Comparison of ENCODE assay signal across 8 cellular contexts in the genomic region with DNA sequence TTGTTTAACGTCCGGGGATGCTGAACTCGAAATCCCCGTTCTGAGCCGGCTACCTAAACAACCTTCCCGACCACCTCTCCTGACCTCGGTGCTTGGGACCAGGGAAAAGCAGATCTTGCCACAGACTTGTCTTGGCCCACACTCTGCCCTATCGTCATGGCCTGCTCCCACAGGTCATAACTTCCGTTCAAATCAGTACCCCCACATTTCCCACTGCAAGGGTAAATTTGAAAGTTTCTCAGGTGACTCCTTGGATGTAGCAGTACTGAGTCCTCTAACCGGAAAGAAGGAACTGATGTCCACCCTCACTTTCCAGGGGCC. TPM values are rescaled to one million over a fixed set of nuclear protein-coding genes. Genes with fewer than 3 reads are reported as not detected.
DNase-seq lines count a peak whose midpoint lies in the region; ATAC-seq, FAIRE-seq and TF ChIP-seq lines count a peak whose summit lies in the region.

No MANE protein-coding gene starts in this region.

- no peak overlapping the region for H2BK12ac ChIP-seq in H1 (ENCODE audit: low read depth, low read length)

- peak overlapping the region; percentile 62 for H3K4me3 ChIP-seq in Karpas-422 (ENCODE audit: low read length)
- H3K4me3 ChIP-seq in H1 (ENCODE audit: extremely low read depth in 1 of 4, insufficient read depth in 2 of 4, low read depth in 3 of 4, low read length in 4 of 4) = peak overlapping the region; percentile 34 to 56 (median 52)

- peak overlapping the region; percentile 39; the same call in 1 of the 2 replicates for H3K18ac ChIP-seq in H1 (ENCODE audit: extremely low read depth, low read length)

- H3K79me1 ChIP-seq in H1 (ENCODE audit: low read depth, low read length) = no peaks in the 10 kb centered on the region

- H2AK5ac ChIP-seq in H1 (ENCODE audit: low read depth, low read length) = no peak overlapping the region

- no peak overlapping the region for H4K8ac ChIP-seq in H1 (ENCODE audit: extremely low read depth, insufficient read depth, low read length)

- peak overlapping the region; percentile 80 for H3K4me2 ChIP-seq in Karpas-422 (ENCODE audit: low read depth, low read length, poor library complexity, severe bottlenecking)
- peak overlapping the region; percentile 89 to 91 for H3K4me2 ChIP-seq in H1 (ENCODE audit: insufficient read depth in 1 of 2, low read depth in 2 of 2, low read length in 2 of 2)

- H3K23me2 ChIP-seq in H1 (ENCODE audit: low read depth, low read length) = peaks cover 4% of the 10 kb centered on the region; the same call in 1 of the 2 replicates

- 19% methylated on average over 10 of the region's 10 CpGs; no CpG with 5 or more reads in 1 of the 2 experiments for whole genome bisulfite sequencing in H1 (ENCODE audit: extremely low coverage in 1 of 2, insufficient coverage in 1 of 2, insufficient read length in 1 of 2, insufficient replicate concordance in 2 of 2, low coverage in 1 of 2, low lambda C conversion rate in 2 of 2, missing lambda C conversion rate in 1 of 2), 2 experiments

- FAIRE-seq in H1 (lab: Jason Lieb, UNC) = no peak

- peak overlapping the region; percentile 48 for H3K14ac ChIP-seq in H1 (ENCODE audit: insufficient read length)

- no peaks in the 10 kb centered on the region for H3K9me2 ChIP-seq in Karpas-422 (replicated peaks; ENCODE audit: insufficient read depth, low read length)

- ATAC-seq in GM19395 (IDR thresholded peaks at IDR 0.05; ENCODE audit: unreplicated experiment) (peak; percentile 31), omental fat pad (ENCODE audit: low FRiP score) (peak; percentile 28), left lobe of liver (no peak)

- H3K36me3 ChIP-seq in Karpas-422 (ENCODE audit: insufficient read depth, low read length) (peaks cover 22% of the 10 kb centered on the region), H1 (ENCODE audit: control insufficient read depth in 2 of 4, insufficient read depth in 4 of 4, low read length in 3 of 4) (peaks cover 20 to 48% (median 33%) of the 10 kb centered on the region in 4 experiments)

- H3K9ac ChIP-seq in Karpas-422 (ENCODE audit: low read length) (peak overlapping the region; percentile 67), H1 (replicated peaks in 1 of 4; ENCODE audit: extremely low read depth in 1 of 4, low read depth in 3 of 4, low read length in 3 of 4) (peak overlapping the region; percentile 2 to 72 (median 40); a peak in 6 of 7 replicates)

- H3K27me3 ChIP-seq in Karpas-422 (ENCODE audit: low read length) (no peaks in the 10 kb centered on the region), H1 (replicated peaks in 1 of 4; ENCODE audit: control insufficient read depth in 3 of 4, extremely low read depth in 1 of 4, insufficient read depth in 3 of 4, low read length in 3 of 4) (no peaks in the 10 kb centered on the region; a peak in 1 of 7 replicates)

- H3K27ac ChIP-seq in Karpas-422 (ENCODE audit: low read length) = peak overlapping the region; percentile 82
- H3K27ac ChIP-seq in H1 (ENCODE audit: low read depth, low read length) = peak overlapping the region; percentile 77

- no peak overlapping the region for H3K56ac ChIP-seq in H1 (replicated peaks; ENCODE audit: insufficient read length, low read depth, low read length)

- H3K23ac ChIP-seq in H1 (ENCODE audit: insufficient read length) = no peak overlapping the region

- no peak for TF ChIP-seq POLR2A in H1 (IDR thresholded peaks at IDR 0.05; ENCODE audit: control extremely low read depth in 1 of 2, low read depth in 2 of 2, low read length in 2 of 2)

- peaks cover 30% of the 10 kb centered on the region for H3K4me1 ChIP-seq in Karpas-422 (ENCODE audit: low read length)
- peaks cover 0 to 7% (median 3%) of the 10 kb centered on the region in 4 experiments; a peak in 5 of 7 replicates for H3K4me1 ChIP-seq in H1 (replicated peaks in 1 of 4; ENCODE audit: control insufficient read depth in 3 of 4, insufficient read depth in 4 of 4, low read length in 3 of 4)

- DNase-seq in Karpas-422 (no peak), H1 (ENCODE audit: low read depth in 1 of 2, low spot score in 2 of 2) (no peak), omental fat pad (ENCODE audit: low spot score) (no peak), HPDE6-E6E7 (ENCODE audit: extremely low spot score) (no peak), NCI-H82 treated with DMSO at 0.1 percent for 48 hours (lab: John Stamatoyannopoulos, UW; ENCODE audit: unreplicated experiment) (no peak), left lobe of liver (ENCODE audit: low spot score) (no peak), medulla oblongata (ENCODE audit: extremely low spot score) (no peak)

- TF ChIP-seq CTCF in H1 (IDR thresholded peaks at IDR 0.05; ENCODE audit: control extremely low read depth in 1 of 3, insufficient read depth in 1 of 3, low read depth in 1 of 3, low read length in 3 of 3) (no peak), omental fat pad (IDR thresholded peaks at IDR 0.05) (no peak)

- H2BK15ac ChIP-seq in H1 (ENCODE audit: low read length) = no peak overlapping the region

- H3K9me3 ChIP-seq in Karpas-422 (ENCODE audit: low read length) (no peaks in the 10 kb centered on the region), H1 (ENCODE audit: insufficient read depth in 2 of 2, low read depth in 1 of 2, low read length in 1 of 2) (no peaks in the 10 kb centered on the region)

- H4K20me1 ChIP-seq in Karpas-422 (ENCODE audit: insufficient read depth, low read depth, low read length) (no peaks in the 10 kb centered on the region), H1 (replicated peaks in 1 of 2; ENCODE audit: control insufficient read depth in 1 of 2, insufficient read depth in 2 of 2, low read length in 2 of 2) (no peaks in the 10 kb centered on the region)

- no peak overlapping the region for H2BK120ac ChIP-seq in H1 (replicated peaks; ENCODE audit: low read depth, low read length)

- H4K91ac ChIP-seq in H1 (replicated peaks; ENCODE audit: insufficient read length, low read length) = no peak overlapping the region

- peak overlapping the region; percentile 97 for H3K4ac ChIP-seq in H1 (replicated peaks; ENCODE audit: insufficient read length, low read depth, low read length)

- CTCF ChIA-PET in H1 (lab: Charles Lee; ENCODE audit: partially characterized antibody) = interaction anchor here (0.6 to 5.0 kb wide), 10 partner anchors 11 to 1031 kb away, joined by 3 to 40 read pairs (median 3); no protein-coding TSS in a partner anchor

- peaks cover 40% of the 10 kb centered on the region for H3K79me2 ChIP-seq in Karpas-422 (ENCODE audit: low read length)
- H3K79me2 ChIP-seq in H1 (ENCODE audit: control insufficient read depth in 1 of 2, insufficient read depth in 2 of 2, low read length in 2 of 2) = peaks cover 0 to 18% of the 10 kb centered on the region in 2 experiments; a peak in 2 of 4 replicates

- TF ChIP-seq RAD21 in H1 (IDR thresholded peaks at IDR 0.05 in 1 of 2, conservative IDR thresholded peaks at IDR 0.05 in 1 of 2; ENCODE audit: low read depth in 2 of 2, low read length in 2 of 2) = no peak

- TF ChIP-seq EP300 in H1 (IDR thresholded peaks at IDR 0.05; ENCODE audit: borderline replicate concordance in 1 of 2, low read depth in 2 of 2, low read length in 2 of 2) = no peak

- 0 out of 2 replicates have a peak overlapping the region, but pooled peaks have one; percentile 22 for H2AFZ ChIP-seq in Karpas-422 (ENCODE audit: low read length)
- H2AFZ ChIP-seq in H1 (ENCODE audit: low read length) = no peak overlapping the region; the same call in 1 of the 2 replicates

- peak overlapping the region; percentile 91 for H4K5ac ChIP-seq in H1 (ENCODE audit: insufficient read length, low read depth, low read length)

- peak overlapping the region; percentile 98; the same call in 1 of the 2 replicates for H2BK5ac ChIP-seq in H1 (ENCODE audit: low read depth, low read length)

- H2BK20ac ChIP-seq in H1 (ENCODE audit: low read length) = no peak overlapping the region

- POLR2A ChIA-PET in H1 (lab: Charles Lee; ENCODE audit: partially characterized antibody) = interaction anchor here (0.7 to 4.1 kb wide), 23 partner anchors 9 to 175 kb away, joined by 3 to 67 read pairs (median 4); partner anchors contain the start of genes ACIN1, AJUBA, C14orf119 and HAUS4

RNA-seq across cellular contexts. Expression of gene RBM23, which starts 0.6 kb away (rescaled TPM):
- 67.7 and 79.1 TPM in 2 replicates for total RNA-seq in Karpas-422 (2014; rRNA removed; shearing (Covaris generic); ENCODE audit: low replicate concordance)
- 43.1 and 43.3 TPM in 2 replicates for total RNA-seq in H1 (2021; fragmentation: NEBNext Ultra II Directional; extraction: Animal tissue kit (Norgen Biotek cat#: 25700))
- 41.2 and 68.9 TPM in 2 replicates for polyA plus RNA-seq in H1 (2011; rRNA removed)
- polyA plus RNA-seq in H1 (2011; cell fraction: cytosol; rRNA removed) = 53.5 TPM
- polyA plus RNA-seq in H1 (2011; cell fraction: nucleus; rRNA removed) = 49.5 TPM
- 32.4 to 44.1 TPM (median 38.9 TPM) in 4 replicates for polyA plus RNA-seq in H1 (2012, experiment 1 of 2)
- 17.9 TPM for polyA plus RNA-seq in H1 (2012, experiment 2 of 2)
- 33.8 TPM for polyA plus RNA-seq in H1 (2013, experiment 1 of 2)
- polyA plus RNA-seq in H1 (2013, experiment 2 of 2) = 33.5 TPM
- 47.4 and 52.2 TPM in 2 replicates for polyA minus RNA-seq in H1 (2011; rRNA and poly(A)+ RNA removed)
- 29.7 TPM for polyA minus RNA-seq in H1 (2011; cell fraction: cytosol; rRNA and poly(A)+ RNA removed)
- 40.3 TPM for polyA minus RNA-seq in H1 (2011; cell fraction: nucleus; rRNA and poly(A)+ RNA removed)
- total RNA-seq in omental fat pad (100 to 1,000 TPM in 2 of 4 donors, 10 to 100 TPM in 2; 48.7 to 127 (median 85.9) TPM), left lobe of liver (35.3 TPM)

RNA-seq across cellular contexts. Expression of gene PRMT5, which starts 9.6 kb away (rescaled TPM):
- 116 and 152 TPM in 2 replicates for total RNA-seq in Karpas-422 (2014; rRNA removed; shearing (Covaris generic); ENCODE audit: low replicate concordance)
- total RNA-seq in H1 (2021; fragmentation: NEBNext Ultra II Directional; extraction: Animal tissue kit (Norgen Biotek cat#: 25700)) = 159 and 171 TPM in 2 replicates
- 329 and 402 TPM in 2 replicates for polyA plus RNA-seq in H1 (2011; rRNA removed)
- polyA plus RNA-seq in H1 (2011; cell fraction: cytosol; rRNA removed) = 274 TPM
- polyA plus RNA-seq in H1 (2011; cell fraction: nucleus; rRNA removed) = 275 TPM
- 145 to 187 TPM (median 170 TPM) in 4 replicates for polyA plus RNA-seq in H1 (2012, experiment 1 of 2)
- polyA plus RNA-seq in H1 (2012, experiment 2 of 2) = 336 TPM
- 113 TPM for polyA plus RNA-seq in H1 (2013, experiment 1 of 2)
- 99.5 TPM for polyA plus RNA-seq in H1 (2013, experiment 2 of 2)
- 439 and 469 TPM in 2 replicates for polyA minus RNA-seq in H1 (2011; rRNA and poly(A)+ RNA removed)
- polyA minus RNA-seq in H1 (2011; cell fraction: cytosol; rRNA and poly(A)+ RNA removed) = 207 TPM
- polyA minus RNA-seq in H1 (2011; cell fraction: nucleus; rRNA and poly(A)+ RNA removed) = 156 TPM
- total RNA-seq in omental fat pad (10 to 100 TPM; 38.8 to 54.9 (median 49.6) TPM), left lobe of liver (19.7 TPM)

RNA-seq across cellular contexts. Expression of gene REM2, which starts 36.5 kb away (rescaled TPM):
- 0.51 TPM in 1 of 2 replicates, not detected in the other for total RNA-seq in Karpas-422 (2014; rRNA removed; shearing (Covaris generic); ENCODE audit: low replicate concordance)
- 1.1 and 1.3 TPM in 2 replicates for total RNA-seq in H1 (2021; fragmentation: NEBNext Ultra II Directional; extraction: Animal tissue kit (Norgen Biotek cat#: 25700))
- polyA plus RNA-seq in H1 (2011; rRNA removed) = 0.78 and 1.00 TPM in 2 replicates
- 1.4 TPM for polyA plus RNA-seq in H1 (2011; cell fraction: cytosol; rRNA removed)
- polyA plus RNA-seq in H1 (2011; cell fraction: nucleus; rRNA removed) = 2.2 TPM
- polyA plus RNA-seq in H1 (2012, experiment 1 of 2) = 0.96 to 1.6 TPM (median 1.2 TPM) in 4 replicates
- polyA plus RNA-seq in H1 (2012, experiment 2 of 2) = 1.3 TPM
- polyA plus RNA-seq in H1 (2013, experiment 1 of 2) = 1.5 TPM
- 1.4 TPM for polyA plus RNA-seq in H1 (2013, experiment 2 of 2)
- 0.34 and 0.73 TPM in 2 replicates for polyA minus RNA-seq in H1 (2011; rRNA and poly(A)+ RNA removed)
- polyA minus RNA-seq in H1 (2011; cell fraction: cytosol; rRNA and poly(A)+ RNA removed) = not detected
- polyA minus RNA-seq in H1 (2011; cell fraction: nucleus; rRNA and poly(A)+ RNA removed) = 1.8 TPM
- total RNA-seq in omental fat pad = 1 to 10 TPM in 2 of 4 donors, under 1 TPM in 2; 0.24 to 3.3 (median 1.0) TPM
- total RNA-seq in left lobe of liver = 0.13 TPM

RNA-seq across cellular contexts. Expression of gene HAUS4, which starts 37.3 kb away (rescaled TPM):
- total RNA-seq in Karpas-422 (2014; rRNA removed; shearing (Covaris generic); ENCODE audit: low replicate concordance) = 45.9 and 52.4 TPM in 2 replicates
- 46.1 and 47.7 TPM in 2 replicates for total RNA-seq in H1 (2021; fragmentation: NEBNext Ultra II Directional; extraction: Animal tissue kit (Norgen Biotek cat#: 25700))
- polyA plus RNA-seq in H1 (2011; rRNA removed) = 35.6 and 46.0 TPM in 2 replicates
- 53.6 TPM for polyA plus RNA-seq in H1 (2011; cell fraction: cytosol; rRNA removed)
- polyA plus RNA-seq in H1 (2011; cell fraction: nucleus; rRNA removed) = 45.6 TPM
- polyA plus RNA-seq in H1 (2012, experiment 1 of 2) = 50.4 to 62.8 TPM (median 59.8 TPM) in 4 replicates
- polyA plus RNA-seq in H1 (2012, experiment 2 of 2) = 55.5 TPM
- polyA plus RNA-seq in H1 (2013, experiment 1 of 2) = 45.0 TPM
- 43.0 TPM for polyA plus RNA-seq in H1 (2013, experiment 2 of 2)
- polyA minus RNA-seq in H1 (2011; rRNA and poly(A)+ RNA removed) = 58.4 and 73.9 TPM in 2 replicates
- 29.0 TPM for polyA minus RNA-seq in H1 (2011; cell fraction: cytosol; rRNA and poly(A)+ RNA removed)
- 33.8 TPM for polyA minus RNA-seq in H1 (2011; cell fraction: nucleus; rRNA and poly(A)+ RNA removed)
- total RNA-seq in omental fat pad (10 to 100 TPM; 27.0 to 84.8 (median 32.0) TPM), left lobe of liver (9.7 TPM)

RNA-seq across cellular contexts. Expression of gene LRP10, which starts 48.0 kb away (rescaled TPM):
- total RNA-seq in Karpas-422 (2014; rRNA removed; shearing (Covaris generic); ENCODE audit: low replicate concordance) = 34.3 and 43.1 TPM in 2 replicates
- 15.6 and 15.7 TPM in 2 replicates for total RNA-seq in H1 (2021; fragmentation: NEBNext Ultra II Directional; extraction: Animal tissue kit (Norgen Biotek cat#: 25700))
- 12.4 and 22.8 TPM in 2 replicates for polyA plus RNA-seq in H1 (2011; rRNA removed)
- 10.6 TPM for polyA plus RNA-seq in H1 (2011; cell fraction: cytosol; rRNA removed)
- polyA plus RNA-seq in H1 (2011; cell fraction: nucleus; rRNA removed) = 21.0 TPM
- polyA plus RNA-seq in H1 (2012, experiment 1 of 2) = 10.6 to 17.3 TPM (median 14.7 TPM) in 4 replicates
- polyA plus RNA-seq in H1 (2012, experiment 2 of 2) = 13.0 TPM
- polyA plus RNA-seq in H1 (2013, experiment 1 of 2) = 15.4 TPM
- 15.6 TPM for polyA plus RNA-seq in H1 (2013, experiment 2 of 2)
- 21.1 and 22.8 TPM in 2 replicates for polyA minus RNA-seq in H1 (2011; rRNA and poly(A)+ RNA removed)
- 13.1 TPM for polyA minus RNA-seq in H1 (2011; cell fraction: cytosol; rRNA and poly(A)+ RNA removed)
- 11.9 TPM for polyA minus RNA-seq in H1 (2011; cell fraction: nucleus; rRNA and poly(A)+ RNA removed)
- total RNA-seq in omental fat pad = 100 to 1,000 TPM in 2 of 4 donors, 10 to 100 TPM in 2; 73.5 to 125 (median 96.6) TPM
- 34.3 TPM for total RNA-seq in left lobe of liver
